In the genomic region with DNA sequence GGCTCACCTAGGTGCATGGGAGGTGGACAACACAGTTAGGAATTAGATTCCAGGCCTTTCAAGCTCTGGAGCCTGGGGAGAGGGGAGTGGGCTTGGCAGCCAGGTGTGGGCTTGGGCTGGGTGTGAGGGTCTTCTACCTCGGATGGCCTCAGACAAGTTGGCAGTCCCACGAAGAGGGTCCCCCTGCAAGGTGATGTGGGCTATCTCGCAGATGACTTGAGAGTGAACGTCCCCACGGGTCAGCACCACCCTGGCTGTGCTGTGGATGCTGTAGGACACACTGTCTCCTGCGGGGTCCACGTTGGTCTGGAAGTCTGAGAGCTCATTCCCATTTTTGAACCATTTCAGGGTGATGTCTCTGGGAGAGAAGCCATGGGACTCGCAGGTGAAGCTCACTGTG, we compare ENCODE assay signal across 12 cellular contexts. TPM values are rescaled to one million over a fixed set of nuclear protein-coding genes. Genes with fewer than 3 reads are reported as not detected.
"Had no signal": no experiment of that assay in that cellular context is flagged by ENCODE, and none has a peak within 500 bp of the region (broad histone marks: within the 10 kb centered on the region; RNA-seq: fewer than 3 reads in every experiment).

No MANE protein-coding gene starts in this region.

RNA-seq across cellular contexts. Expression of a gene that starts 14.1 kb away (rescaled TPM):
- total RNA-seq: activated CD8-positive, alpha-beta T cell treated with anti-CD3 and anti-CD28 coated beads for 36 hours; activated T-cell treated with anti-CD3 and anti-CD28 coated beads, Interleukin-2, amount 50 U/mL, for 4 hours; activated T-helper 17 cell treated with anti-CD3 and anti-CD28 coated beads, Interleukin-2, amount 50 U/mL, for 72 hours; astrocyte; bronchial epithelial cell; cardiac septum; cerebellum; dermis blood vessel endothelial cell; esophagus squamous epithelium; frontal cortex; WTC11 had no signal
- polyA plus RNA-seq: esophagus had no signal

RNA-seq across cellular contexts. Expression of a gene that starts 48.2 kb away (rescaled TPM):
- total RNA-seq: astrocyte, bronchial epithelial cell, WTC11 had no signal
